ENCODE assay signal across 10 cellular contexts in the genomic region with DNA sequence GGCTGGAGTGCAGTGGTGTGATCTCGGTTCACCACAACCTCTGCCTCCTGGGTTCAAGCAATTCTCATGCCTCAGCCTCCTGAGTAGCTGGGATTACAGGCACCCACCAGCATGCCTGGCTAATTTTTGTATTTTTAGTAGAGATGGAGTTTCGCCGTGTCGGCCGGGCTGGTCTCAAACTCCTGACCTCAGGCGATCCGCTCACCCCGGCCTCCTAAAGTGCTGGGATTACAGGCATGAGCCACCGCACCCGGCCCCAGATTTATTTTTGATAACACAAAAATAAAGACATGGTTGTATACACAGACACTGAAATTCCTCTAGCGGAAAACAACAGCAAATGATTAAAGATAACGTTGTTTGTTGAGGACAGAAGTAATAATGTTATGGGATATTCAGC. TPM values are rescaled to one million over a fixed set of nuclear protein-coding genes. Genes with fewer than 3 reads are reported as not detected.
DNase-seq lines count a peak whose midpoint lies in the region; TF ChIP-seq lines count a peak whose summit lies in the region.
"Not testable (repeated sequence)": the region's sequence is repeated elsewhere in the genome, so short reads cannot be mapped to it uniquely, and the experiment has no call there.
"Had no signal": no experiment of that assay in that cellular context is flagged by ENCODE, and none has a peak within 500 bp of the region (broad histone marks: within the 10 kb centered on the region; RNA-seq: fewer than 3 reads in every experiment).

No MANE protein-coding gene starts in this region.

- not testable (repeated sequence) for H3K4me3 Mint-ChIP-seq in osteocyte (ENCODE audit: unreplicated experiment)

- H3K4me1 ChIP-seq in BLaER1 treated with 17β-estradiol and CSF1 and Interleukin-3, amounts not matched to agents 10 nM and 100 nM = peaks cover 25 to 46% (median 42%) of the 10 kb centered on the region in 10 experiments
- H3K4me1 ChIP-seq in MM.1S (ENCODE audit: low read length) = not testable (repeated sequence)

- not testable (repeated sequence) for H3K4me1 Mint-ChIP-seq in osteocyte (ENCODE audit: unreplicated experiment)

- not testable (repeated sequence) for H3K4me3 ChIP-seq in BLaER1 treated with 17β-estradiol and CSF1 and Interleukin-3, amounts not matched to agents 10 nM and 100 nM
- peak overlapping the region; percentile 48; the same call in 1 of the 2 replicates for H3K4me3 ChIP-seq in MM.1S (ENCODE audit: low read length)

- not testable (repeated sequence) for TF ChIP-seq CTCF in MM.1S (IDR thresholded peaks at IDR 0.05; ENCODE audit: low read length); VCaP (conservative IDR thresholded peaks at IDR 0.05); osteocyte (IDR thresholded peaks at IDR 0.05)

- H3K79me2 ChIP-seq in MM.1S (ENCODE audit: low read length) = not testable (repeated sequence)

- not testable (repeated sequence) for H3K27me3 ChIP-seq in BLaER1 treated with 17β-estradiol and CSF1 and Interleukin-3, amounts not matched to agents 10 nM and 100 nM; MM.1S (replicated peaks; ENCODE audit: insufficient read depth, low read length)

- H3K27ac ChIP-seq in BLaER1 treated with 17β-estradiol and CSF1 and Interleukin-3, amounts not matched to agents 10 nM and 100 nM; MM.1S (ENCODE audit: low read length): not testable (repeated sequence)
- H3K27ac ChIP-seq in VCaP = peak overlapping the region; percentile 49; the same call in 1 of the 2 replicates

- not testable (repeated sequence) for H3F3A ChIP-seq in MM.1S (ENCODE audit: insufficient read depth, low read length)

- not testable (repeated sequence) for DNase-seq in MM.1S
- peak; percentile 30 for DNase-seq in activated CD8-positive, alpha-beta memory T cell treated with anti-CD3 and anti-CD28 coated beads, Interleukin-2, amount 50 U/mL, for 48 hours
- peak; percentile 38 for DNase-seq in osteocyte (ENCODE audit: extremely low spot score, unreplicated experiment)

- H3K36me3 Mint-ChIP-seq in osteocyte (ENCODE audit: unreplicated experiment) = peaks cover 10% of the 10 kb centered on the region

- H3K27ac Mint-ChIP-seq in osteocyte (ENCODE audit: unreplicated experiment) = not testable (repeated sequence)

- peaks cover 0 to 21% (median 5%) of the 10 kb centered on the region in 11 experiments; a peak in 11 of 22 replicates for H4K20me1 ChIP-seq in BLaER1 treated with 17β-estradiol and CSF1 and Interleukin-3, amounts not matched to agents 10 nM and 100 nM
- not testable (repeated sequence) for H4K20me1 ChIP-seq in MM.1S (ENCODE audit: insufficient read depth, low read length)

- peak overlapping the region in 6 of 11 experiments; percentile 18 to 51 (median 32); a peak in 5 of 22 replicates for H3K9ac ChIP-seq in BLaER1 treated with 17β-estradiol and CSF1 and Interleukin-3, amounts not matched to agents 10 nM and 100 nM
- peak overlapping the region; percentile 32; the same call in 1 of the 2 replicates for H3K9ac ChIP-seq in MM.1S (ENCODE audit: low read length)

- peak overlapping the region; percentile 79; the same call in 1 of the 2 replicates for H2AFZ ChIP-seq in MM.1S (ENCODE audit: low read length)

- not testable (repeated sequence) for H3K9me2 ChIP-seq in MM.1S (replicated peaks; ENCODE audit: insufficient read depth, low read length)

- not testable (repeated sequence) for H3K9me3 Mint-ChIP-seq in osteocyte (ENCODE audit: unreplicated experiment)

- H3K4me2 ChIP-seq in BLaER1 treated with 17β-estradiol and CSF1 and Interleukin-3, amounts not matched to agents 10 nM and 100 nM = peak overlapping the region; percentile 50 to 77 (median 68); a peak in 21 of 22 replicates
- H3K4me2 ChIP-seq in MM.1S (ENCODE audit: low read depth, low read length) = peak overlapping the region; percentile 61; the same call in 1 of the 2 replicates

- peaks cover 8 to 17% (median 12%) of the 10 kb centered on the region in 11 experiments; a peak in 20 of 22 replicates for H3K36me3 ChIP-seq in BLaER1 treated with 17β-estradiol and CSF1 and Interleukin-3, amounts not matched to agents 10 nM and 100 nM
- H3K36me3 ChIP-seq in MM.1S (replicated peaks; ENCODE audit: insufficient read depth, low read length) = not testable (repeated sequence)

- H3K27me3 Mint-ChIP-seq in osteocyte (ENCODE audit: unreplicated experiment) = not testable (repeated sequence)

- peaks cover 0 to 10% (median 0%) of the 10 kb centered on the region in 11 experiments; a peak in 5 of 22 replicates for H3K9me3 ChIP-seq in BLaER1 treated with 17β-estradiol and CSF1 and Interleukin-3, amounts not matched to agents 10 nM and 100 nM (replicated peaks in 1 of 11)
- H3K9me3 ChIP-seq in MM.1S (replicated peaks; ENCODE audit: insufficient read depth, low read length) = not testable (repeated sequence)

RNA-seq across cellular contexts. Expression of a gene that starts 24.0 kb away (rescaled TPM):
- total RNA-seq in osteocyte = 20.0 and 20.7 TPM in 2 replicates

RNA-seq across cellular contexts. Expression of a gene that starts 34.1 kb away (rescaled TPM):
- 0.43 TPM in 1 of 2 replicates, not detected in the other for total RNA-seq in osteocyte
- total RNA-seq: A172; B cell; Caco-2; CD4-positive, CD25-positive, alpha-beta regulatory T cell; CD8-positive, alpha-beta T cell had no signal

RNA-seq across cellular contexts. Expression of a gene that starts 51.1 kb away (rescaled TPM):
- total RNA-seq in osteocyte = 59.3 and 60.3 TPM in 2 replicates
